16 cellular contexts compared by ENCODE assay signal in genomic region chr4:159526172-159526571, GRCh38.
DNase-seq lines count a peak whose midpoint lies in the region; ATAC-seq and TF ChIP-seq lines count a peak whose summit lies in the region.
"Had no signal": no experiment of that assay in that cellular context is flagged by ENCODE, and none has a peak within 500 bp of the region (broad histone marks: within the 10 kb centered on the region; RNA-seq: fewer than 3 reads in every experiment).

No MANE protein-coding gene starts in this region.

- ATAC-seq in right lobe of liver (peak; percentile 79 to 100 (median 95)), HG02938 (IDR thresholded peaks at IDR 0.05; ENCODE audit: unreplicated experiment) (no peak), GM18868 (IDR thresholded peaks at IDR 0.05; ENCODE audit: unreplicated experiment) (no peak)
- ATAC-seq: HCT116 had no signal

- 19% methylated on average over 5 of the region's 6 CpGs for WGBS in right lobe of liver (ENCODE audit: insufficient coverage, low coverage, low lambda C conversion rate, missing lambda C conversion rate)

- peak; percentile 5 for DNase-seq in HuH-7 (ENCODE audit: low spot score)
- peak; percentile 70 for DNase-seq in choroid plexus epithelial cell (ENCODE audit: low read depth)
- no peak for DNase-seq in right lobe of liver
- no peak for DNase-seq in NCI-H1092 treated with DMSO at 0.1 percent for 48 hours (lab: John Stamatoyannopoulos, UW)
- DNase-seq in coronary artery (ENCODE audit: low spot score), result no peak
- DNase-seq: AML-193; CD4-positive, alpha-beta memory T cell; DMS79 treated with DMSO at 0.1 percent for 48 hours; GF-D8; GOT3; H7; HFFc6 had no signal

- H3K4me3 ChIP-seq in choroid plexus epithelial cell (ENCODE audit: low read depth, low read length) (no peak overlapping the region), right lobe of liver (no peak overlapping the region), coronary artery (no peak overlapping the region)

- peaks cover 0 to 13% (median 4%) of the 10 kb centered on the region in 4 donors for H3K4me1 ChIP-seq in right lobe of liver

- H3K27ac ChIP-seq in C4-2B, result peak overlapping the region; percentile 12; the same call in 1 of the 2 replicates
- peak overlapping the region in 2 of 3 donors; percentile 11 to 17 for H3K27ac ChIP-seq in right lobe of liver
- no peak overlapping the region for H3K27ac ChIP-seq in coronary artery

- peak; percentile 15 for TF ChIP-seq POLR2A in right lobe of liver (IDR thresholded peaks at IDR 0.05)

- intact Hi-C loops in right lobe of liver (cut with DNase I), result no loop called here

- H3K9me3 ChIP-seq in right lobe of liver, result no peaks in the 10 kb centered on the region

- no peaks in the 10 kb centered on the region for H3K36me3 ChIP-seq in right lobe of liver

- TF ChIP-seq CTCF in C4-2B (conservative IDR thresholded peaks at IDR 0.05), result no peak
- no peak for TF ChIP-seq CTCF in choroid plexus epithelial cell (conservative IDR thresholded peaks at IDR 0.05; ENCODE audit: low read depth, low read length)
- no peak for TF ChIP-seq CTCF in right lobe of liver (IDR thresholded peaks at IDR 0.05)
- no peak for TF ChIP-seq CTCF in coronary artery (IDR thresholded peaks at IDR 0.05)

- H3K27me3 ChIP-seq in right lobe of liver, result no peaks in the 10 kb centered on the region

Comparison
In these comparisons a context has a peak if more than half of its experiments do, and no peak if none do; other contexts are left out.
1. H3K27ac ChIP-seq: peak in C4-2B (single experiment) and right lobe of liver (2 of 3); none in coronary artery (0 of 2).
2. DNase-seq: peak in HuH-7 (single experiment) and choroid plexus epithelial cell (single experiment); none in right lobe of liver (0 of 3), NCI-H1092 treated with DMSO at 0.1 percent for 48 hours (single experiment) and coronary artery (single experiment).
3. ATAC-seq: peak in right lobe of liver (4 of 4); none in HG02938 (single experiment) and GM18868 (single experiment).